In the genomic region with DNA sequence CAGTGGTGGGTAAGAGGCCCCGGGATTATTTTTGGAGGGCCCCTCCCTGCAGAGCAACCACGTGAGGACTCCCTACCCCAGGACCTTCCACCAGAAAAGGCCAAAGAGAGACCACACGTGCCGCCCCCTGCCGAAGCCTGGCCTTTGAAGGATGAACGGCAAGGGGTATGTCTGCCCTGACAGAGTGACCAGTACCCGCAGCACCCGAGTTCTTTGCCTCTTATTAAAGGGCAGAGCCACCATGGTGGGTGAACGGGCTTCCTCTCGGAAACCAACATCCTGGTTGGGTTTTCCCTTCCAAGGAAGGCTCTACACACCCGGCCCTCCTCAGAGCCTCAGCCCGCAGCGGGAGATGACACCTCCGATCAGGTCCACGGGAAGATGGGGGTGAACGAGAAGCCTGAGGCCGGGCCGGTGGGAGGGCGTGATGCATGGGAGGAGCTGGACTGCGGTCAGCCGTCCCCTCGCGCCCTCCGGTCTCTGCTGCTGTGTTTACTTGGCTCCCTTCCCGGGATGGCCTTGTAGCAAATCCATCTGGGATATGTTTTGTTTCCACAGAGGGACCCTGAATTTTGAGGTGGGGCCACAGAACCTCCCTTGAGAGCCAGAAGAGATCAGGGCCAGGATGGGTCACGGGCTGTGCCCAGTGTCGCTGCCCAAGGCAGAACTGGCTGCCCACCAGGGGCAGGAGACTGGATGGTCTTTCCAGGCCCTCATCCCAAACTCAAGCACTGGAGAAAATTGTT, we compare ENCODE assay signal across 16 cellular contexts. TPM values are rescaled to one million over a fixed set of nuclear protein-coding genes. Genes with fewer than 3 reads are reported as not detected.
DNase-seq lines count a peak whose midpoint lies in the region; ATAC-seq and TF ChIP-seq lines count a peak whose summit lies in the region.
"Had no signal": no experiment of that assay in that cellular context is flagged by ENCODE, and none has a peak within 500 bp of the region (broad histone marks: within the 10 kb centered on the region; RNA-seq: fewer than 3 reads in every experiment).

No MANE protein-coding gene starts in this region.

- H3K4me1 ChIP-seq in right lobe of liver (peaks cover 2 to 52% (median 25%) of the 10 kb centered on the region in 4 donors), vagina (peaks cover 34% of the 10 kb centered on the region)

- no peaks in the 10 kb centered on the region for H3K9me3 Mint-ChIP-seq in activated T-cell treated with anti-CD3 and anti-CD28 coated beads, Interleukin-2, amount 50 U/mL, for 24 hours
- no peaks in the 10 kb centered on the region for H3K9me3 Mint-ChIP-seq in stimulated activated naive B cell treated with anti-CD40 and anti-IgM and Interleukin-4, amounts not matched to agents 10 μg/mL and 1 μg/mL and 100 μg/mL, for 72 hours
- H3K9me3 Mint-ChIP-seq: stimulated activated memory B cell treated with anti-CD40 and anti-IgM and Interleukin-4, amounts not matched to agents 10 μg/mL and 1 μg/mL and 100 μg/mL, for 72 hours; T-helper 1 cell treated with Interleukin-12 subunit alpha and Interleukin-12 subunit beta and Interleukin-4 antibody, amounts not matched to agents 30 μg/mL and 1 μg/mL, for 36 hours had no signal

- H3K27me3 Mint-ChIP-seq in activated T-cell treated with anti-CD3 and anti-CD28 coated beads, Interleukin-2, amount 50 U/mL, for 24 hours, result no peaks in the 10 kb centered on the region
- peaks cover 0 to 5% of the 10 kb centered on the region in 2 donors for H3K27me3 Mint-ChIP-seq in stimulated activated naive B cell treated with anti-CD40 and anti-IgM and Interleukin-4, amounts not matched to agents 10 μg/mL and 1 μg/mL and 100 μg/mL, for 72 hours

- in situ Hi-C loops in KBM-7 (cut with MboI; ENCODE audit: low pct_unique_long_range_greater_than_20kb, low sequenced_read_pairs), result no loop called here

- WGBS in right lobe of liver (ENCODE audit: insufficient coverage, low coverage, low lambda C conversion rate, missing lambda C conversion rate), result 24% methylated on average over 9 of the region's 27 CpGs

- H3K9me3 ChIP-seq in right lobe of liver (no peaks in the 10 kb centered on the region), vagina (no peaks in the 10 kb centered on the region)

- H3K36me3 ChIP-seq in right lobe of liver (no peaks in the 10 kb centered on the region), vagina (no peaks in the 10 kb centered on the region)

- H3K27ac Mint-ChIP-seq in activated T-cell treated with anti-CD3 and anti-CD28 coated beads, Interleukin-2, amount 50 U/mL, for 24 hours, result no peak overlapping the region
- H3K27ac Mint-ChIP-seq in stimulated activated naive B cell treated with anti-CD40 and anti-IgM and Interleukin-4, amounts not matched to agents 10 μg/mL and 1 μg/mL and 100 μg/mL, for 72 hours, result no peak overlapping the region
- H3K27ac Mint-ChIP-seq: stimulated activated memory B cell treated with anti-CD40 and anti-IgM and Interleukin-4, amounts not matched to agents 10 μg/mL and 1 μg/mL and 100 μg/mL, for 72 hours; T-helper 1 cell treated with Interleukin-12 subunit alpha and Interleukin-12 subunit beta and Interleukin-4 antibody, amounts not matched to agents 30 μg/mL and 1 μg/mL, for 36 hours had no signal

- no peak overlapping the region for H3K4me3 Mint-ChIP-seq in activated T-cell treated with anti-CD3 and anti-CD28 coated beads, Interleukin-2, amount 50 U/mL, for 24 hours
- no peak overlapping the region for H3K4me3 Mint-ChIP-seq in stimulated activated naive B cell treated with anti-CD40 and anti-IgM and Interleukin-4, amounts not matched to agents 10 μg/mL and 1 μg/mL and 100 μg/mL, for 72 hours
- H3K4me3 Mint-ChIP-seq: stimulated activated memory B cell treated with anti-CD40 and anti-IgM and Interleukin-4, amounts not matched to agents 10 μg/mL and 1 μg/mL and 100 μg/mL, for 72 hours; T-helper 1 cell treated with Interleukin-12 subunit alpha and Interleukin-12 subunit beta and Interleukin-4 antibody, amounts not matched to agents 30 μg/mL and 1 μg/mL, for 36 hours had no signal

- ATAC-seq in right lobe of liver, result peak; percentile 29 to 54 (median 40)
- no peak for ATAC-seq in stimulated activated naive B cell treated with anti-CD40 and anti-IgM and Interleukin-4, amounts not matched to agents 10 μg/mL and 1 μg/mL and 100 μg/mL, for 72 hours (replicated peaks)
- ATAC-seq: K562; PC-3; stimulated activated memory B cell treated with anti-CD40 and anti-IgM and Interleukin-4, amounts not matched to agents 10 μg/mL and 1 μg/mL and 100 μg/mL, for 72 hours had no signal

- intact Hi-C loops in right lobe of liver (cut with DNase I), result loop anchor here (10.0 kb wide), 3 partner anchors 62 to 182 kb away; no protein-coding TSS in a partner anchor
- intact Hi-C loops in vagina (cut with DNase I), result no loop called here

- H3K27me3 ChIP-seq in right lobe of liver (no peaks in the 10 kb centered on the region), vagina (no peaks in the 10 kb centered on the region)

- H3K36me3 Mint-ChIP-seq in activated T-cell treated with anti-CD3 and anti-CD28 coated beads, Interleukin-2, amount 50 U/mL, for 24 hours (ENCODE audit: low read depth), result no peaks in the 10 kb centered on the region
- no peaks in the 10 kb centered on the region for H3K36me3 Mint-ChIP-seq in stimulated activated naive B cell treated with anti-CD40 and anti-IgM and Interleukin-4, amounts not matched to agents 10 μg/mL and 1 μg/mL and 100 μg/mL, for 72 hours
- H3K36me3 Mint-ChIP-seq: stimulated activated memory B cell treated with anti-CD40 and anti-IgM and Interleukin-4, amounts not matched to agents 10 μg/mL and 1 μg/mL and 100 μg/mL, for 72 hours had no signal

- H3K27ac ChIP-seq in right lobe of liver, result peak overlapping the region; percentile 66 to 91 (median 85)
- H3K27ac ChIP-seq in vagina, result peak overlapping the region; percentile 73

- peaks cover 10% of the 10 kb centered on the region for H3K4me1 Mint-ChIP-seq in activated T-cell treated with anti-CD3 and anti-CD28 coated beads, Interleukin-2, amount 50 U/mL, for 24 hours (ENCODE audit: low read depth)
- peaks cover 3 to 5% of the 10 kb centered on the region in 2 donors for H3K4me1 Mint-ChIP-seq in stimulated activated naive B cell treated with anti-CD40 and anti-IgM and Interleukin-4, amounts not matched to agents 10 μg/mL and 1 μg/mL and 100 μg/mL, for 72 hours

- TF ChIP-seq CTCF in right lobe of liver (IDR thresholded peaks at IDR 0.05) (no peak), vagina (IDR thresholded peaks at IDR 0.05) (no peak)

- H3K4me3 ChIP-seq in right lobe of liver (no peak overlapping the region), vagina (peak overlapping the region in 1 of 2 donors; percentile 8)
- H3K4me3 ChIP-seq: K562 had no signal

- TF ChIP-seq POLR2A in right lobe of liver (IDR thresholded peaks at IDR 0.05) (no peak), vagina (IDR thresholded peaks at IDR 0.05) (no peak), erythroblast (IDR thresholded peaks at IDR 0.05; ENCODE audit: low read length) (no peak)

- peak; percentile 24 for DNase-seq in activated T-cell treated with anti-CD3 and anti-CD28 coated beads, Interleukin-2, amount 50 U/mL, for 24 hours
- no peak for DNase-seq in activated T-cell treated with anti-CD3 and anti-CD28 coated beads, Interleukin-2, amount 50 U/mL, for 48 hours
- DNase-seq in dermis blood vessel endothelial cell, result peak; percentile 55
- DNase-seq in right lobe of liver, result peak; percentile 80 to 90 (median 89)
- no peak for DNase-seq in vagina (ENCODE audit: extremely low spot score in 2 of 2)
- DNase-seq in KBM-7, result no peak
- DNase-seq in stimulated activated naive B cell treated with anti-CD40 and anti-IgM and Interleukin-4, amounts not matched to agents 10 μg/mL and 1 μg/mL and 100 μg/mL, for 72 hours, result no peak
- no peak for DNase-seq in erythroblast (lab: John Stamatoyannopoulos, UW)
- DNase-seq: activated T-cell treated with anti-CD3 and anti-CD28 coated beads for 4 hours, cortex of kidney, NCI-H1436, NCI-H446 treated with DMSO at 0.1 percent for 48 hours had no signal

RNA-seq across cellular contexts. Expression of a gene that starts 49.1 kb away (rescaled TPM):
- total RNA-seq in dermis blood vessel endothelial cell, result 44.9 and 61.8 TPM in 2 replicates
- 10 to 100 TPM in 4 of 6 experiments, 1 to 10 TPM in 2; 5.8 to 21.0 (median 14.4) TPM for total RNA-seq in right lobe of liver
- total RNA-seq in vagina, result 18.2 TPM

RNA-seq across cellular contexts. Expression of a gene that starts 49.8 kb away (rescaled TPM):
- total RNA-seq in dermis blood vessel endothelial cell, result 1.4 and 2.2 TPM in 2 replicates
- total RNA-seq in right lobe of liver, result 1 to 10 TPM; 1.7 to 3.1 (median 2.1) TPM
- 9.3 TPM for total RNA-seq in vagina

Comparison
In these comparisons a context has a peak if more than half of its experiments do, and no peak if none do; other contexts are left out.
1. DNase-seq: peak in activated T-cell treated with anti-CD3 and anti-CD28 coated beads, Interleukin-2, amount 50 U/mL, for 24 hours (single experiment), dermis blood vessel endothelial cell (single experiment) and right lobe of liver (3 of 3); none in activated T-cell treated with anti-CD3 and anti-CD28 coated beads, Interleukin-2, amount 50 U/mL, for 48 hours (0 of 2), vagina (0 of 2), KBM-7 (single experiment), stimulated activated naive B cell treated with anti-CD40 and anti-IgM and Interleukin-4, amounts not matched to agents 10 μg/mL and 1 μg/mL and 100 μg/mL, for 72 hours (single experiment) and erythroblast (0 of 2).
2. ATAC-seq: peak in right lobe of liver (4 of 4); none in stimulated activated naive B cell treated with anti-CD40 and anti-IgM and Interleukin-4, amounts not matched to agents 10 μg/mL and 1 μg/mL and 100 μg/mL, for 72 hours (0 of 2).